ENCODE assay signal across 1 cellular context in the genomic region with DNA sequence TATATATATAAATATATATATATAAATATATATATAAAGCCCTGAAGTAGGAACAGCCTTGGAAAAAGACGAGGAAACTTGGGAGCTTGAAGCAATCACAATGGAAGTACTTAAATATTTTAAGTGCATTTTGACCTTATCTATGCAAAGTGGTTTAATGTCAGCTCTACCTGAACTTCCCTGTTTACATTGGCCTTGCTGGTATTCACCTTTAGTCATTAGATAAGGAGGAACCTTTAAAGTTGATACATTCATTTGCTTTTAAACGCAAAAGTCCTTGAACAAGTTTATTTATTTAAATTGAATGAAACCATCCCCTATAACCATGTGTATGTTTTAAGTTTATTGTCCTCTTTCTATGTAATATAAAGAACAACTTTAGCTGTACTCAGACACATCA.
TF ChIP-seq lines count a peak whose summit lies in the region.

No MANE protein-coding gene starts in this region.

TF ChIP-seq in HepG2, 621 proteins besides CTCF, POLR2A, EP300 and RAD21 (continued from another document):
- TF ChIP-seq MED13 (CRISPR knock-in tag; IDR thresholded peaks at IDR 0.05) (no peak), ZFP82 (CRISPR knock-in tag; IDR thresholded peaks at IDR 0.05; ENCODE audit: borderline replicate concordance) (no peak), SIX1 (CRISPR knock-in tag; IDR thresholded peaks at IDR 0.05; ENCODE audit: borderline replicate concordance) (peak; percentile 71; the same call in 1 of the 2 replicates), FOXA1 (IDR thresholded peaks at IDR 0.05) (no peak), FOXA1 (CRISPR knock-in tag; IDR thresholded peaks at IDR 0.05) (peak; percentile 42; the same call in 1 of the 2 replicates), NR2F2 (IDR thresholded peaks at IDR 0.05; ENCODE audit: borderline replicate concordance, low read depth) (peak; percentile 83), SRY (CRISPR knock-in tag; IDR thresholded peaks at IDR 0.05) (no peak), SIX4 (CRISPR knock-in tag; IDR thresholded peaks at IDR 0.05) (peak; percentile 39; the same call in 1 of the 2 replicates), NR2F6 (IDR thresholded peaks at IDR 0.05) (peak; percentile 61), NR2F6 (CRISPR knock-in tag; IDR thresholded peaks at IDR 0.05) (no peak)
- TF ChIP-seq, protein P1, sequence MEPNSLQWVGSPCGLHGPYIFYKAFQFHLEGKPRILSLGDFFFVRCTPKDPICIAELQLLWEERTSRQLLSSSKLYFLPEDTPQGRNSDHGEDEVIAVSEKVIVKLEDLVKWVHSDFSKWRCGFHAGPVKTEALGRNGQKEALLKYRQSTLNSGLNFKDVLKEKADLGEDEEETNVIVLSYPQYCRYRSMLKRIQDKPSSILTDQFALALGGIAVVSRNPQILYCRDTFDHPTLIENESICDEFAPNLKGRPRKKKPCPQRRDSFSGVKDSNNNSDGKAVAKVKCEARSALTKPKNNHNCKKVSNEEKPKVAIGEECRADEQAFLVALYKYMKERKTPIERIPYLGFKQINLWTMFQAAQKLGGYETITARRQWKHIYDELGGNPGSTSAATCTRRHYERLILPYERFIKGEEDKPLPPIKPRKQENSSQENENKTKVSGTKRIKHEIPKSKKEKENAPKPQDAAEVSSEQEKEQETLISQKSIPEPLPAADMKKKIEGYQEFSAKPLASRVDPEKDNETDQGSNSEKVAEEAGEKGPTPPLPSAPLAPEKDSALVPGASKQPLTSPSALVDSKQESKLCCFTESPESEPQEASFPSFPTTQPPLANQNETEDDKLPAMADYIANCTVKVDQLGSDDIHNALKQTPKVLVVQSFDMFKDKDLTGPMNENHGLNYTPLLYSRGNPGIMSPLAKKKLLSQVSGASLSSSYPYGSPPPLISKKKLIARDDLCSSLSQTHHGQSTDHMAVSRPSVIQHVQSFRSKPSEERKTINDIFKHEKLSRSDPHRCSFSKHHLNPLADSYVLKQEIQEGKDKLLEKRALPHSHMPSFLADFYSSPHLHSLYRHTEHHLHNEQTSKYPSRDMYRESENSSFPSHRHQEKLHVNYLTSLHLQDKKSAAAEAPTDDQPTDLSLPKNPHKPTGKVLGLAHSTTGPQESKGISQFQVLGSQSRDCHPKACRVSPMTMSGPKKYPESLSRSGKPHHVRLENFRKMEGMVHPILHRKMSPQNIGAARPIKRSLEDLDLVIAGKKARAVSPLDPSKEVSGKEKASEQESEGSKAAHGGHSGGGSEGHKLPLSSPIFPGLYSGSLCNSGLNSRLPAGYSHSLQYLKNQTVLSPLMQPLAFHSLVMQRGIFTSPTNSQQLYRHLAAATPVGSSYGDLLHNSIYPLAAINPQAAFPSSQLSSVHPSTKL (CRISPR knock-in tag; IDR thresholded peaks at IDR 0.05) = 0 out of 2 replicates have a peak, but pooled peaks have one; percentile 11
TF ChIP-seq in HepG2: peak in this region for 9.
